Comparison of ENCODE assay signal across 14 cellular contexts in the genomic region with DNA sequence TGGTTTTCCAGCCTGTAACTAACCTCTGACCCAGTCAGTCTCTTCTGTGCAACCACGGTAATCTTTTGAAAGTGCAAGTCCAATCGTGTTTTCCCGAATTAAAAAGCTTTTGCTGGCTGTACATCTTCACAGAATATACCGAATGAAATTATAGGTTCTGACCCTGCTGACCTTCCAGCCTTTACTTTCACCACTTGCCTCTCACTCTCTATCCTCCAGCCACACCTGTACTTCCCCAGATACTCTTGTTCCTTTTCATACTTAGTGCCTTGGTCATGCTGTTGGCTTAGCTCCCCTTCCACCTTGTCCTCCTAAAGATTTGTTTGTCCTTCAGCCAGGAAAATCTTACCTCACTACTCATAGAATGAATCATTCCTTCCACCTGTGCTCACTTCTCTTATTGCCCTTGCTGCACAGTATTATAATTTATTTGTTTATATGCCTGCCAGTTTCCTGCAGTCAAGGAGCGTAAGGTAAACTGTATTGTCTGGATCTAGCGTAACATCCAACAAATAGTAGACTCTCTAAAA. TPM values are rescaled to one million over a fixed set of nuclear protein-coding genes. Genes with fewer than 3 reads are reported as not detected.
DNase-seq lines count a peak whose midpoint lies in the region; ATAC-seq, FAIRE-seq and TF ChIP-seq lines count a peak whose summit lies in the region.
"Had no signal": no experiment of that assay in that cellular context is flagged by ENCODE, and none has a peak within 500 bp of the region (broad histone marks: within the 10 kb centered on the region; RNA-seq: fewer than 3 reads in every experiment).

No MANE protein-coding gene starts in this region.

- FAIRE-seq in GM12892 (lab: Jason Lieb, UNC), result no peak
- FAIRE-seq: GM18507 had no signal

- H3K4me1 Mint-ChIP-seq in CD4-positive, CD25-positive, alpha-beta regulatory T cell, result peaks cover 9 to 26% (median 20%) of the 10 kb centered on the region in 4 donors
- peaks cover 35% of the 10 kb centered on the region for H3K4me1 Mint-ChIP-seq in activated naive CD8-positive, alpha-beta T cell treated with anti-CD3 and anti-CD28 coated beads, Interleukin-2, amount 50 U/mL, for 24 hours

- H3K27me3 Mint-ChIP-seq in CD4-positive, CD25-positive, alpha-beta regulatory T cell, result peaks cover 6% of the 10 kb centered on the region
- H3K27me3 Mint-ChIP-seq in activated naive CD8-positive, alpha-beta T cell treated with anti-CD3 and anti-CD28 coated beads, Interleukin-2, amount 50 U/mL, for 24 hours, result no peaks in the 10 kb centered on the region

- H3K27ac ChIP-seq in CD4-positive, CD25-positive, alpha-beta regulatory T cell (ENCODE audit: insufficient read depth, low read length, poor library complexity, severe bottlenecking), result no peak overlapping the region
- H3K27ac ChIP-seq in muscle layer of duodenum (ENCODE audit: low read length), result peak overlapping the region; percentile 18

- no peaks in the 10 kb centered on the region for H3K36me3 ChIP-seq in CD4-positive, CD25-positive, alpha-beta regulatory T cell (ENCODE audit: control insufficient read depth, insufficient read depth, low read length)
- peaks cover 0 to 5% of the 10 kb centered on the region in 2 donors for H3K36me3 ChIP-seq in muscle layer of duodenum (ENCODE audit: control insufficient read depth in 1 of 2, insufficient read depth in 2 of 2, low read length in 2 of 2)

- no peak for DNase-seq in CD4-positive, CD25-positive, alpha-beta regulatory T cell
- peak; percentile 49 for DNase-seq in HPDE6-E6E7 (ENCODE audit: extremely low spot score)
- DNase-seq in activated naive CD8-positive, alpha-beta T cell treated with anti-CD3 and anti-CD28 coated beads, Interleukin-2, amount 50 U/mL, for 24 hours, result no peak
- no peak for DNase-seq in GM12892 (ENCODE audit: insufficient read length)
- no peak for DNase-seq in CD1c-positive myeloid dendritic cell (ENCODE audit: extremely low spot score)
- no peak for DNase-seq in effector CD8-positive, alpha-beta T cell (lab: John Stamatoyannopoulos, UW)
- DNase-seq: activated CD4-positive, alpha-beta T cell treated with anti-CD3 and anti-CD28 coated beads for 4 hours; HFFc6; hippocampal formation; NCI-H1930; stimulated activated CD4-positive, alpha-beta T cell treated with anti-CD3 and anti-CD28 coated beads, Interleukin-4, amount 100 ng/mL, for 24 hours had no signal

- ATAC-seq in CD4-positive, CD25-positive, alpha-beta regulatory T cell (ENCODE audit: low read depth in 2 of 2), result no peak
- no peak for ATAC-seq in activated naive CD8-positive, alpha-beta T cell treated with anti-CD3 and anti-CD28 coated beads, Interleukin-2, amount 50 U/mL, for 24 hours
- ATAC-seq in HG03378 (IDR thresholded peaks at IDR 0.05; ENCODE audit: unreplicated experiment), result no peak

- H3K36me3 Mint-ChIP-seq in CD4-positive, CD25-positive, alpha-beta regulatory T cell, result no peaks in the 10 kb centered on the region
- H3K36me3 Mint-ChIP-seq in activated naive CD8-positive, alpha-beta T cell treated with anti-CD3 and anti-CD28 coated beads, Interleukin-2, amount 50 U/mL, for 24 hours (ENCODE audit: low read depth), result peaks cover 3% of the 10 kb centered on the region

- no peak overlapping the region for H3K4me3 ChIP-seq in CD4-positive, CD25-positive, alpha-beta regulatory T cell (ENCODE audit: low read depth, low read length)
- H3K4me3 ChIP-seq in muscle layer of duodenum (ENCODE audit: low read depth in 1 of 2, low read length in 2 of 2), result no peak overlapping the region

- no peaks in the 10 kb centered on the region for H3K27me3 ChIP-seq in CD4-positive, CD25-positive, alpha-beta regulatory T cell (ENCODE audit: control insufficient read depth, insufficient read depth, low read length)
- no peaks in the 10 kb centered on the region for H3K27me3 ChIP-seq in muscle layer of duodenum (ENCODE audit: low read depth, low read length)

- H3K27ac Mint-ChIP-seq in CD4-positive, CD25-positive, alpha-beta regulatory T cell, result peak overlapping the region in 1 of 3 donors; percentile 71
- peak overlapping the region; percentile 36 for H3K27ac Mint-ChIP-seq in activated naive CD8-positive, alpha-beta T cell treated with anti-CD3 and anti-CD28 coated beads, Interleukin-2, amount 50 U/mL, for 24 hours
- H3K27ac Mint-ChIP-seq: HFFc6 had no signal

- peaks cover 28% of the 10 kb centered on the region for H3K4me1 ChIP-seq in CD4-positive, CD25-positive, alpha-beta regulatory T cell (ENCODE audit: control insufficient read depth, insufficient read depth, low read length, poor library complexity, severe bottlenecking)
- peaks cover 0 to 15% of the 10 kb centered on the region in 2 donors for H3K4me1 ChIP-seq in muscle layer of duodenum (ENCODE audit: control insufficient read depth in 1 of 2, insufficient read depth in 2 of 2, low read length in 2 of 2)

- H3K9me3 Mint-ChIP-seq in CD4-positive, CD25-positive, alpha-beta regulatory T cell, result no peaks in the 10 kb centered on the region
- H3K9me3 Mint-ChIP-seq in activated naive CD8-positive, alpha-beta T cell treated with anti-CD3 and anti-CD28 coated beads, Interleukin-2, amount 50 U/mL, for 24 hours, result no peaks in the 10 kb centered on the region
- H3K9me3 Mint-ChIP-seq: HFFc6 had no signal

- H3K9me3 ChIP-seq in CD4-positive, CD25-positive, alpha-beta regulatory T cell (ENCODE audit: control insufficient read depth in 2 of 2, low read length in 2 of 2), result no peaks in the 10 kb centered on the region
- no peaks in the 10 kb centered on the region for H3K9me3 ChIP-seq in muscle layer of duodenum (ENCODE audit: control insufficient read depth in 1 of 2, low read length in 2 of 2)

- no peak for TF ChIP-seq POLR2A in GM12892 (IDR thresholded peaks at IDR 0.05; ENCODE audit: low read depth, low read length)

- H3K4me3 Mint-ChIP-seq in CD4-positive, CD25-positive, alpha-beta regulatory T cell, result peak overlapping the region in 3 of 4 donors; percentile 48 to 63 (median 55)
- H3K4me3 Mint-ChIP-seq in activated naive CD8-positive, alpha-beta T cell treated with anti-CD3 and anti-CD28 coated beads, Interleukin-2, amount 50 U/mL, for 24 hours, result peak overlapping the region; percentile 25
- H3K4me3 Mint-ChIP-seq: HFFc6 had no signal

RNA-seq across cellular contexts. Expression of a gene that starts 2.3 kb away (rescaled TPM):
- 62.5 TPM for total RNA-seq in CD4-positive, CD25-positive, alpha-beta regulatory T cell
- polyA plus RNA-seq in CD4-positive, CD25-positive, alpha-beta regulatory T cell, result 10 to 100 TPM; 23.3 to 33.0 (median 29.4) TPM
- 10.8 TPM for polyA plus RNA-seq in GM12892 (2012; ENCODE audit: missing spikeins)

RNA-seq across cellular contexts. Expression of a gene that starts 41.3 kb away (rescaled TPM):
- total RNA-seq in CD4-positive, CD25-positive, alpha-beta regulatory T cell, result 20.2 TPM
- 10 to 100 TPM; 11.3 to 33.7 (median 19.2) TPM for polyA plus RNA-seq in CD4-positive, CD25-positive, alpha-beta regulatory T cell
- polyA plus RNA-seq in GM12892 (2012; ENCODE audit: missing spikeins), result 15.8 TPM

RNA-seq across cellular contexts. Expression of a gene that starts 41.4 kb away (rescaled TPM):
- 53.3 TPM for total RNA-seq in CD4-positive, CD25-positive, alpha-beta regulatory T cell
- 10 to 100 TPM; 26.3 to 52.2 (median 38.8) TPM for polyA plus RNA-seq in CD4-positive, CD25-positive, alpha-beta regulatory T cell
- polyA plus RNA-seq in GM12892 (2012; ENCODE audit: missing spikeins), result 8.6 TPM
